Comparison of ENCODE assay signal across 10 cellular contexts in the genomic region with DNA sequence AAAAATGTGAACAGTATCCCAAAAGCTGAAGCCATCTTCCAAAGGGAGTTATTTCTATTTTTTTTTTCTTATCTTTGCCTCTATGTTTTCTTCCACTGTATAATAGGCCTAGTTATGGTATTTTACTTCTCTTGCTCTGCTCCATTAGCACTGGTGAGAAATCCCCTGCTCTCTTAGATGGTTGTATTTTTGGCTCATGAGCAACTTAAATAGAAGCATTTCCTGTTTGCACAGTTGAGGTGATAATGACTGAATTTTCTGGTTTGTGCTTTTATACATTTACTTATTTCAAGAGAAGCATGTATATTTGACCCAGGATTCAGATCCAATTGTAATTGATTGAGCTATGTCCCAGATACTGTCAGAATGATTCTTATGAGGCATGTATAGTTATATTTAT.
DNase-seq lines count a peak whose midpoint lies in the region; ATAC-seq and TF ChIP-seq lines count a peak whose summit lies in the region.
"Had no signal": no experiment of that assay in that cellular context is flagged by ENCODE, and none has a peak within 500 bp of the region (broad histone marks: within the 10 kb centered on the region; RNA-seq: fewer than 3 reads in every experiment).

No MANE protein-coding gene starts in this region.

- ATAC-seq in GM19035 (IDR thresholded peaks at IDR 0.05; ENCODE audit: unreplicated experiment) = peak; percentile 98
- peak; percentile 99 for ATAC-seq in HG02678 (IDR thresholded peaks at IDR 0.05; ENCODE audit: unreplicated experiment)
- ATAC-seq in HG03521 (IDR thresholded peaks at IDR 0.05; ENCODE audit: unreplicated experiment) = peak; percentile 86
- ATAC-seq in CD8-positive, alpha-beta T cell = no peak
- ATAC-seq: gastroesophageal sphincter had no signal

- CTCF ChIA-PET in CD8-positive, alpha-beta T cell (lab: Charles Lee) = interaction anchor here (1.0 kb wide), 1 partner anchor 14 kb away, joined by 4 read pairs; no protein-coding TSS in a partner anchor

- no peak overlapping the region for H3K27ac Mint-ChIP-seq in CD8-positive, alpha-beta T cell
- H3K27ac Mint-ChIP-seq: mesothelial cell of epicardium had no signal

- no peaks in the 10 kb centered on the region for H4K20me1 ChIP-seq in BLaER1

- peaks cover 12% of the 10 kb centered on the region; the same call in 1 of the 2 replicates for H3K9me3 ChIP-seq in BLaER1
- no peaks in the 10 kb centered on the region for H3K9me3 ChIP-seq in CD8-positive, alpha-beta T cell (ENCODE audit: low read length)

- H3K4me1 ChIP-seq in BLaER1 = peaks cover 21% of the 10 kb centered on the region
- no peaks in the 10 kb centered on the region for H3K4me1 ChIP-seq in CD8-positive, alpha-beta T cell (ENCODE audit: insufficient read depth, low read length)
- H3K4me1 ChIP-seq: gastroesophageal sphincter had no signal

- H3K27me3 Mint-ChIP-seq in CD8-positive, alpha-beta T cell (ENCODE audit: low read depth) = no peaks in the 10 kb centered on the region

- peaks cover 17% of the 10 kb centered on the region for H3K4me1 Mint-ChIP-seq in CD8-positive, alpha-beta T cell (ENCODE audit: low read depth)
- H3K4me1 Mint-ChIP-seq: mesothelial cell of epicardium had no signal

- no peak overlapping the region for H3K27ac ChIP-seq in BLaER1
- no peak overlapping the region for H3K27ac ChIP-seq in CD8-positive, alpha-beta T cell (ENCODE audit: low read depth, low read length)
- H3K27ac ChIP-seq: gastroesophageal sphincter had no signal

- no peak for TF ChIP-seq CTCF in CD8-positive, alpha-beta T cell (IDR thresholded peaks at IDR 0.05)

- H3K9ac ChIP-seq in BLaER1 = no peak overlapping the region

- H3K36me3 Mint-ChIP-seq in CD8-positive, alpha-beta T cell = peaks cover 29% of the 10 kb centered on the region

- no peak for DNase-seq in CD8-positive, alpha-beta T cell
- no peak for DNase-seq in activated CD8-positive, alpha-beta memory T cell treated with anti-CD3 and anti-CD28 coated beads for 24 hours
- DNase-seq in anterior cingulate cortex (lab: John Stamatoyannopoulos, UW) (no peak), ureter (ENCODE audit: low spot score) (no peak)

- H3K36me3 ChIP-seq in BLaER1 = no peaks in the 10 kb centered on the region
- no peaks in the 10 kb centered on the region for H3K36me3 ChIP-seq in CD8-positive, alpha-beta T cell (ENCODE audit: insufficient read depth, low read length)
- H3K36me3 ChIP-seq: gastroesophageal sphincter had no signal

- intact Hi-C loops in CD8-positive, alpha-beta T cell (cut with DNase I, micrococcal nuclease) = loop anchor here in 1 of 2 experiments (5.0 kb wide), 2 partner anchors 49 to 756 kb away; no protein-coding TSS in a partner anchor

- peak overlapping the region; percentile 70 for H3K4me2 ChIP-seq in BLaER1

- POLR2A ChIA-PET in CD8-positive, alpha-beta T cell (lab: Charles Lee) = interaction anchor here (0.6 kb wide), 1 partner anchor 168 kb away, joined by 4 read pairs; no protein-coding TSS in a partner anchor

- peaks cover 12% of the 10 kb centered on the region for H3K9me3 Mint-ChIP-seq in CD8-positive, alpha-beta T cell

- no peak overlapping the region for H3K4me3 ChIP-seq in BLaER1
- no peak overlapping the region for H3K4me3 ChIP-seq in CD8-positive, alpha-beta T cell (ENCODE audit: low read depth, low read length)
- H3K4me3 ChIP-seq: gastroesophageal sphincter had no signal

- H3K27me3 ChIP-seq in BLaER1 = no peaks in the 10 kb centered on the region
- no peaks in the 10 kb centered on the region for H3K27me3 ChIP-seq in CD8-positive, alpha-beta T cell (ENCODE audit: insufficient read depth, low read length)
- H3K27me3 ChIP-seq: gastroesophageal sphincter had no signal

- H3K4me3 Mint-ChIP-seq in CD8-positive, alpha-beta T cell = no peak overlapping the region
- H3K4me3 Mint-ChIP-seq: mesothelial cell of epicardium had no signal
